In genomic region chr1:160741597-160742348, GRCh38 we compare ENCODE assay signal across 1 cellular context.
TF ChIP-seq lines count a peak whose summit lies in the region.

No MANE protein-coding gene starts in this region.

TF ChIP-seq in WTC11, 78 proteins besides CTCF, POLR2A, EP300 and RAD21 (continued from another document):
- no peak for TF ChIP-seq HMGXB4 (CRISPR knock-in tag; IDR thresholded peaks at IDR 0.05)
- no peak for TF ChIP-seq ELF4 (CRISPR knock-in tag; IDR thresholded peaks at IDR 0.05; ENCODE audit: low read depth)
- no peak for TF ChIP-seq ZNF121 (CRISPR knock-in tag; IDR thresholded peaks at IDR 0.05)
- no peak for TF ChIP-seq IRF2 (CRISPR knock-in tag; IDR thresholded peaks at IDR 0.05; ENCODE audit: borderline replicate concordance, low read depth)
TF ChIP-seq in WTC11: peak in this region for 0.
